ENCODE assay signal across 16 cellular contexts in genomic region chr16:11869657-11870228, GRCh38. TPM values are rescaled to one million over a fixed set of nuclear protein-coding genes. Genes with fewer than 3 reads are reported as not detected.
DNase-seq lines count a peak whose midpoint lies in the region; ATAC-seq, FAIRE-seq and TF ChIP-seq lines count a peak whose summit lies in the region.
"Had no signal": no experiment of that assay in that cellular context is flagged by ENCODE, and none has a peak within 500 bp of the region (broad histone marks: within the 10 kb centered on the region; RNA-seq: fewer than 3 reads in every experiment).

No MANE protein-coding gene starts in this region.

- H3K36me3 ChIP-seq in left ventricle myocardium inferior: peaks cover 35% of the 10 kb centered on the region
- H3K36me3 ChIP-seq in ascending aorta: peaks cover 5 to 31% of the 10 kb centered on the region in 2 donors
- peaks cover 12 to 41% of the 10 kb centered on the region in 2 experiments for H3K36me3 ChIP-seq in HepG2 (replicated peaks in 1 of 2; ENCODE audit: control insufficient read depth in 1 of 2, insufficient read depth in 2 of 2, low read length in 2 of 2)
- H3K36me3 ChIP-seq in thoracic aorta: peaks cover 14% of the 10 kb centered on the region
- peaks cover 54% of the 10 kb centered on the region for H3K36me3 ChIP-seq in Karpas-422 (ENCODE audit: insufficient read depth, low read length)

- CTCF ChIA-PET in HepG2 (lab: Yijun Ruan, JAX; ENCODE audit: low intra/inter-chr PET ratio, low total read pairs): no interaction called here

- peak in 1 of 2 experiments; percentile 50; a peak in 2 of 4 replicates for TF ChIP-seq POLR2A in HepG2 (IDR thresholded peaks at IDR 0.05; ENCODE audit: insufficient read depth in 1 of 2, low read depth in 2 of 2, low read length in 2 of 2)

- H3K79me2 ChIP-seq in HepG2 (ENCODE audit: insufficient read depth, low read length) (peaks cover 26% of the 10 kb centered on the region), Karpas-422 (ENCODE audit: low read length) (peaks cover 63% of the 10 kb centered on the region)

- in situ Hi-C loops in HepG2 (cut with HindIII; ENCODE audit: extremely low pct_ligation_motif_present, low pct_unique_long_range_greater_than_20kb): no loop called here

- ATAC-seq in Right ventricle myocardium inferior (no peak), HepG2 (peak; percentile 79), thoracic aorta (ENCODE audit: insufficient number of reproducible peaks, low FRiP score, low read depth) (no peak), GM19455 (IDR thresholded peaks at IDR 0.05; ENCODE audit: unreplicated experiment) (no peak), HG02763 (IDR thresholded peaks at IDR 0.05; ENCODE audit: unreplicated experiment) (no peak)

- intact Hi-C loops in left ventricle myocardium inferior (cut with micrococcal nuclease): no loop called here
- intact Hi-C loops in Right ventricle myocardium inferior (cut with DNase I): loop anchor here (5.0 kb wide), 1 partner anchor 38 kb away; no protein-coding TSS in a partner anchor
- intact Hi-C loops in ascending aorta (cut with DNase I): no loop called here
- intact Hi-C loops in HepG2 (cut with micrococcal nuclease; ENCODE audit: unreplicated experiment): no loop called here

- no peak overlapping the region for H3K4me2 ChIP-seq in HepG2 (ENCODE audit: low read depth, low read length)
- no peak overlapping the region for H3K4me2 ChIP-seq in Karpas-422 (ENCODE audit: low read depth, low read length, poor library complexity, severe bottlenecking)

- no peak overlapping the region for H3K4me3 ChIP-seq in left ventricle myocardium inferior
- H3K4me3 ChIP-seq in ascending aorta: no peak overlapping the region
- no peak overlapping the region for H3K4me3 ChIP-seq in HepG2 (replicated peaks in 1 of 3; ENCODE audit: insufficient read depth in 1 of 3, low read depth in 2 of 3, low read length in 3 of 3)
- H3K4me3 ChIP-seq in thoracic aorta: no peak overlapping the region
- H3K4me3 ChIP-seq in Karpas-422 (ENCODE audit: low read length): no peak overlapping the region

- H2AFZ ChIP-seq in HepG2 (ENCODE audit: low read length) (no peak overlapping the region), Karpas-422 (ENCODE audit: low read length) (no peak overlapping the region)

- H3K27me3 ChIP-seq in left ventricle myocardium inferior (ENCODE audit: low read depth) (no peaks in the 10 kb centered on the region), ascending aorta (no peaks in the 10 kb centered on the region), HepG2 (ENCODE audit: control insufficient read depth in 1 of 2, insufficient read depth in 2 of 2, low read length in 2 of 2) (no peaks in the 10 kb centered on the region), thoracic aorta (replicated peaks; ENCODE audit: insufficient read depth) (no peaks in the 10 kb centered on the region), Karpas-422 (ENCODE audit: low read length) (no peaks in the 10 kb centered on the region)

- peak overlapping the region; percentile 60 for H3K27ac ChIP-seq in left ventricle myocardium inferior (replicated peaks)
- H3K27ac ChIP-seq in ascending aorta: peak overlapping the region; percentile 4 to 18
- H3K27ac ChIP-seq in HepG2 (ENCODE audit: extremely low read length, insufficient read depth, low read length): peak overlapping the region; percentile 36
- peak overlapping the region; percentile 17 to 40 for H3K27ac ChIP-seq in thoracic aorta
- H3K27ac ChIP-seq in Karpas-422 (ENCODE audit: low read length): no peak overlapping the region
- H3K27ac ChIP-seq: C4-2B had no signal

- DNase-seq in left ventricle myocardium inferior (no peak), Right ventricle myocardium inferior (ENCODE audit: missing footprints) (no peak), ascending aorta (ENCODE audit: low spot score in 2 of 2) (no peak), HepG2 (ENCODE audit: low spot score) (peak; percentile 96), thoracic aorta (ENCODE audit: low spot score) (no peak), Karpas-422 (no peak)
- DNase-seq: NCI-H1105 treated with DMSO at 0.1 percent for 48 hours, NCI-H1694 treated with DMSO at 0.1 percent for 48 hours, NCI-H2107, NCI-H345, SHP77 treated with DMSO at 0.1 percent for 48 hours had no signal

- no TSS peak for BruUV-seq in HepG2 (replicated peaks; lab: Mats Ljungman, UMichigan)

- TF ChIP-seq RAD21 in HepG2 (CRISPR knock-in tag; IDR thresholded peaks at IDR 0.05): 0 out of 2 replicates have a peak, but pooled peaks have one; percentile 10

- peaks cover 64% of the 10 kb centered on the region for H3K4me1 ChIP-seq in left ventricle myocardium inferior
- H3K4me1 ChIP-seq in ascending aorta: peaks cover 0 to 44% of the 10 kb centered on the region in 2 donors
- H3K4me1 ChIP-seq in HepG2 (ENCODE audit: insufficient read depth, low read length): peaks cover 66% of the 10 kb centered on the region
- peaks cover 18 to 54% of the 10 kb centered on the region in 2 donors for H3K4me1 ChIP-seq in thoracic aorta (ENCODE audit: control insufficient read depth in 1 of 2, low read depth in 2 of 2)
- peaks cover 18% of the 10 kb centered on the region for H3K4me1 ChIP-seq in Karpas-422 (ENCODE audit: low read length)

- peak in 1 of 2 experiments; percentile 73; a peak in 3 of 4 replicates for TF ChIP-seq EP300 in HepG2 (IDR thresholded peaks at IDR 0.05; ENCODE audit: low read depth in 2 of 2, low read length in 2 of 2)
- no peak for TF ChIP-seq EP300 in HepG2 (CRISPR knock-in tag; IDR thresholded peaks at IDR 0.05; ENCODE audit: borderline replicate concordance)

- 20% methylated on average over 7 of the region's 7 CpGs for WGBS in HepG2 (ENCODE audit: low lambda C conversion rate)

- H4K20me1 ChIP-seq in HepG2 (ENCODE audit: insufficient read depth, low read length): peaks cover 31% of the 10 kb centered on the region
- H4K20me1 ChIP-seq in Karpas-422 (ENCODE audit: insufficient read depth, low read depth, low read length): no peaks in the 10 kb centered on the region

- no peaks in the 10 kb centered on the region for H3K9me2 ChIP-seq in Karpas-422 (replicated peaks; ENCODE audit: insufficient read depth, low read length)

- no peak overlapping the region for H3K9ac ChIP-seq in HepG2 (ENCODE audit: insufficient read depth, low read depth, low read length)
- no peak overlapping the region for H3K9ac ChIP-seq in Karpas-422 (ENCODE audit: low read length)

- POLR2A ChIA-PET in HepG2 (lab: Yijun Ruan, JAX): interaction anchor here (0.8 to 1.8 kb wide), 7 partner anchors 18 to 127 kb away, joined by 3 to 11 read pairs (median 4); partner anchors contain the start of genes GSPT1, RSL1D1, SNX29 and TXNDC11

- TF ChIP-seq CTCF in left ventricle myocardium inferior (IDR thresholded peaks at IDR 0.05; ENCODE audit: borderline replicate concordance) (no peak), ascending aorta (IDR thresholded peaks at IDR 0.05) (no peak), HepG2 (CRISPR knock-in tag; IDR thresholded peaks at IDR 0.05) (no peak), thoracic aorta (IDR thresholded peaks at IDR 0.05) (no peak)

- H3K9me3 ChIP-seq in left ventricle myocardium inferior (replicated peaks) (no peaks in the 10 kb centered on the region), ascending aorta (no peaks in the 10 kb centered on the region), HepG2 (ENCODE audit: low read length) (no peaks in the 10 kb centered on the region), thoracic aorta (no peaks in the 10 kb centered on the region), Karpas-422 (ENCODE audit: low read length) (no peaks in the 10 kb centered on the region)

- FAIRE-seq in HepG2 (lab: Jason Lieb, UNC): peak; percentile 89
- FAIRE-seq: H1, RCC 7860 had no signal

RNA-seq across cellular contexts. Expression of gene RSL1D1, which starts 18.4 kb away (rescaled TPM):
- 117 TPM for total RNA-seq in left ventricle myocardium inferior
- 111 TPM for total RNA-seq in Right ventricle myocardium inferior
- 160 TPM for total RNA-seq in ascending aorta
- 343 and 502 TPM in 2 replicates for total RNA-seq in HepG2 (2016; rRNA removed; fragmentation: Illumina TruSeq; extraction: Trizol)
- 118 and 139 TPM in 2 replicates for total RNA-seq in HepG2 (2016; cell fraction: cytosol; rRNA removed; fragmentation: Illumina TruSeq; extraction: Trizol; ENCODE audit: low read depth)
- 337 and 511 TPM in 2 replicates for total RNA-seq in HepG2 (2016; cell fraction: insoluble cytoplasmic fraction; rRNA removed; fragmentation: Illumina TruSeq; extraction: Trizol)
- total RNA-seq in HepG2 (2016; cell fraction: membrane; rRNA removed; fragmentation: Illumina TruSeq; extraction: Trizol): 248 and 308 TPM in 2 replicates
- total RNA-seq in HepG2 (2016; cell fraction: nucleus; rRNA removed; fragmentation: Illumina TruSeq; extraction: Trizol): 210 and 225 TPM in 2 replicates
- polyA plus RNA-seq in HepG2 (2011; rRNA removed): 125 and 187 TPM in 2 replicates
- 77.4 and 149 TPM in 2 replicates for polyA plus RNA-seq in HepG2 (2011; cell fraction: cytosol; rRNA removed)
- polyA plus RNA-seq in HepG2 (2011; cell fraction: nucleus; rRNA removed): 15.5 and 28.9 TPM in 2 replicates
- 330 and 427 TPM in 2 replicates for polyA plus RNA-seq in HepG2 (2012)
- 128 and 147 TPM in 2 replicates for polyA plus RNA-seq in HepG2 (2016; cell fraction: cytosol; fragmentation: Illumina TruSeq; extraction: Trizol; ENCODE audit: low read depth)
- polyA plus RNA-seq in HepG2 (2016; cell fraction: insoluble cytoplasmic fraction; fragmentation: Illumina TruSeq; extraction: Trizol; ENCODE audit: low read depth): 679 and 682 TPM in 2 replicates
- polyA plus RNA-seq in HepG2 (2016; cell fraction: membrane; fragmentation: Illumina TruSeq; extraction: Trizol; ENCODE audit: low read depth): 277 and 347 TPM in 2 replicates
- polyA plus RNA-seq in HepG2 (2016; cell fraction: nucleus; fragmentation: Illumina TruSeq; extraction: Trizol; ENCODE audit: insufficient read depth, low read depth): 279 and 286 TPM in 2 replicates
- 28.2 and 33.4 TPM in 2 replicates for polyA minus RNA-seq in HepG2 (2011; rRNA and poly(A)+ RNA removed; ENCODE audit: low replicate concordance)
- 201 and 239 TPM in 2 replicates for polyA minus RNA-seq in HepG2 (2011; cell fraction: cytosol; rRNA and poly(A)+ RNA removed)
- 96.4 and 115 TPM in 2 replicates for polyA minus RNA-seq in HepG2 (2011; cell fraction: nucleus; rRNA and poly(A)+ RNA removed)
- total RNA-seq in thoracic aorta: 100 to 1,000 TPM in 1 of 2 donors, 10 to 100 TPM in 1; 51.2 to 184 TPM
- total RNA-seq in Karpas-422 (2014; rRNA removed; shearing (Covaris generic); ENCODE audit: low replicate concordance): 171 and 183 TPM in 2 replicates

RNA-seq across cellular contexts. Expression of gene GSPT1, which starts 46.0 kb away (rescaled TPM):
- 82.3 TPM for total RNA-seq in left ventricle myocardium inferior
- total RNA-seq in Right ventricle myocardium inferior: 91.4 TPM
- 56.3 TPM for total RNA-seq in ascending aorta
- total RNA-seq in HepG2 (2016; rRNA removed; fragmentation: Illumina TruSeq; extraction: Trizol): 316 and 449 TPM in 2 replicates
- 142 and 166 TPM in 2 replicates for total RNA-seq in HepG2 (2016; cell fraction: cytosol; rRNA removed; fragmentation: Illumina TruSeq; extraction: Trizol; ENCODE audit: low read depth)
- total RNA-seq in HepG2 (2016; cell fraction: insoluble cytoplasmic fraction; rRNA removed; fragmentation: Illumina TruSeq; extraction: Trizol): 314 and 417 TPM in 2 replicates
- total RNA-seq in HepG2 (2016; cell fraction: membrane; rRNA removed; fragmentation: Illumina TruSeq; extraction: Trizol): 280 and 333 TPM in 2 replicates
- total RNA-seq in HepG2 (2016; cell fraction: nucleus; rRNA removed; fragmentation: Illumina TruSeq; extraction: Trizol): 170 and 204 TPM in 2 replicates
- polyA plus RNA-seq in HepG2 (2011; rRNA removed): 98.6 and 120 TPM in 2 replicates
- polyA plus RNA-seq in HepG2 (2011; cell fraction: cytosol; rRNA removed): 55.3 and 92.7 TPM in 2 replicates
- polyA plus RNA-seq in HepG2 (2011; cell fraction: nucleus; rRNA removed): 39.3 and 51.1 TPM in 2 replicates
- 194 and 213 TPM in 2 replicates for polyA plus RNA-seq in HepG2 (2012)
- polyA plus RNA-seq in HepG2 (2016; cell fraction: cytosol; fragmentation: Illumina TruSeq; extraction: Trizol; ENCODE audit: low read depth): 133 and 153 TPM in 2 replicates
- 441 and 497 TPM in 2 replicates for polyA plus RNA-seq in HepG2 (2016; cell fraction: insoluble cytoplasmic fraction; fragmentation: Illumina TruSeq; extraction: Trizol; ENCODE audit: low read depth)
- polyA plus RNA-seq in HepG2 (2016; cell fraction: membrane; fragmentation: Illumina TruSeq; extraction: Trizol; ENCODE audit: low read depth): 227 and 277 TPM in 2 replicates
- 226 and 252 TPM in 2 replicates for polyA plus RNA-seq in HepG2 (2016; cell fraction: nucleus; fragmentation: Illumina TruSeq; extraction: Trizol; ENCODE audit: insufficient read depth, low read depth)
- polyA minus RNA-seq in HepG2 (2011; rRNA and poly(A)+ RNA removed; ENCODE audit: low replicate concordance): 49.8 and 61.5 TPM in 2 replicates
- 151 and 204 TPM in 2 replicates for polyA minus RNA-seq in HepG2 (2011; cell fraction: cytosol; rRNA and poly(A)+ RNA removed)
- 104 and 140 TPM in 2 replicates for polyA minus RNA-seq in HepG2 (2011; cell fraction: nucleus; rRNA and poly(A)+ RNA removed)
- 10 to 100 TPM; 50.4 to 81.1 TPM for total RNA-seq in thoracic aorta
- 66.5 and 80.2 TPM in 2 replicates for total RNA-seq in Karpas-422 (2014; rRNA removed; shearing (Covaris generic); ENCODE audit: low replicate concordance)
